ENCODE assay signal across 8 cellular contexts in the genomic region with DNA sequence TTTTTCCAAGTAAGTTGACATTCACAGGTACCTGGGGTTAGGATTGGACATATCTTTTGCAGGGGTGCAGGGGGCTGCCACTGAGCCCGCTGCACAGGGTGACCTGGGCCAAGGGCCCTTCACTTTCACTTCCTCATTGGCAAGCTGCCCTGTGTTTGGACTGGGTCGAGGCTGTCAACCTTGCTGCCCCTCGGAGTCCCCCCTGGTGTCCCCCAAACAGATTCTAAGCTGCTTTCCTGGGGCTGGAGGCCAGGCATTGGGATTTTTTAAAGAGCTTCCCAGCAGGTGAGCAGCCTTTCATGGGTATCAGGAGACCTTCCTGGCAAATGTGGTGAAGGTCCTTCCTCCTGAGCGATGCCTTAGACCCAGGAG.
A peak's percentile ranks its signal among the peaks of the same experiment; 100 is the strongest.
DNase-seq lines count a peak whose midpoint lies in the region; ATAC-seq and TF ChIP-seq lines count a peak whose summit lies in the region.

No MANE protein-coding gene starts in this region.

- H3K9ac ChIP-seq in mucosa of stomach (ENCODE audit: low read length): peak overlapping the region; percentile 25

- no peaks in the 10 kb centered on the region for H3K9me3 ChIP-seq in DOHH2 (ENCODE audit: control insufficient read depth, insufficient read depth, low read length)
- H3K9me3 ChIP-seq in mucosa of stomach (ENCODE audit: control insufficient read depth, low read length): no peaks in the 10 kb centered on the region

- H3K79me2 ChIP-seq in DOHH2 (ENCODE audit: control insufficient read depth, low read length): no peaks in the 10 kb centered on the region

- H3K27ac ChIP-seq in DOHH2 (ENCODE audit: low read depth, low read length) (peak overlapping the region; percentile 97), HL-60 (replicated peaks) (peak overlapping the region; percentile 42)

- H3F3A ChIP-seq in DOHH2 (ENCODE audit: control insufficient read depth, insufficient read depth): peaks cover 39% of the 10 kb centered on the region

- H3K4me1 ChIP-seq in DOHH2 (ENCODE audit: control insufficient read depth, low read length): peaks cover 68% of the 10 kb centered on the region
- peaks cover 43% of the 10 kb centered on the region for H3K4me1 ChIP-seq in mucosa of stomach (ENCODE audit: control insufficient read depth, insufficient read depth, low read length)

- ATAC-seq in HG03139 (IDR thresholded peaks at IDR 0.05; ENCODE audit: unreplicated experiment): no peak

- H4K20me1 ChIP-seq in DOHH2 (ENCODE audit: control insufficient read depth, insufficient read depth, low read depth, low read length): no peaks in the 10 kb centered on the region

- H3K27me3 ChIP-seq in DOHH2 (ENCODE audit: control insufficient read depth, low read length) (no peaks in the 10 kb centered on the region), HL-60 (ENCODE audit: insufficient read depth, poor library complexity, severe bottlenecking) (no peaks in the 10 kb centered on the region), mucosa of stomach (ENCODE audit: control insufficient read depth, insufficient read depth, low read length) (no peaks in the 10 kb centered on the region)

- TF ChIP-seq CTCF in DOHH2 (IDR thresholded peaks at IDR 0.05; ENCODE audit: low read depth, low read length, poor library complexity, severe bottlenecking): no peak
- no peak for TF ChIP-seq CTCF in HL-60 (IDR thresholded peaks at IDR 0.05; ENCODE audit: insufficient read depth, low read length)

- H3K36me3 ChIP-seq in DOHH2 (ENCODE audit: control insufficient read depth, low read length) (peaks cover 2% of the 10 kb centered on the region), mucosa of stomach (ENCODE audit: control insufficient read depth, insufficient read depth, low read length) (no peaks in the 10 kb centered on the region)

- peak overlapping the region; percentile 90 for H3K4me3 ChIP-seq in DOHH2 (ENCODE audit: low read length)
- no peak overlapping the region for H3K4me3 ChIP-seq in HL-60 (replicated peaks; ENCODE audit: insufficient read depth, low read length)
- H3K4me3 ChIP-seq in mucosa of stomach (ENCODE audit: low read length): peak overlapping the region; percentile 7

- H3K9me2 ChIP-seq in DOHH2 (replicated peaks; ENCODE audit: control insufficient read depth, low read length): no peaks in the 10 kb centered on the region

- no peak for DNase-seq in HL-60 (ENCODE audit: low read depth in 1 of 2, low spot score in 1 of 2)
- peak; percentile 7 for DNase-seq in T-helper 9 cell
- no peak for DNase-seq in NCI-H2081 treated with DMSO at 0.1 percent for 48 hours (lab: John Stamatoyannopoulos, UW)
- DNase-seq in NCI-H187 treated with DMSO at 0.1 percent for 48 hours (lab: John Stamatoyannopoulos, UW): no peak
- DNase-seq in middle frontal gyrus (ENCODE audit: extremely low spot score, low spot score): no peak

- peak overlapping the region; percentile 100 for H3K4me2 ChIP-seq in DOHH2 (ENCODE audit: low read length)
